Comparison of ENCODE assay signal across 8 cellular contexts in the genomic region with DNA sequence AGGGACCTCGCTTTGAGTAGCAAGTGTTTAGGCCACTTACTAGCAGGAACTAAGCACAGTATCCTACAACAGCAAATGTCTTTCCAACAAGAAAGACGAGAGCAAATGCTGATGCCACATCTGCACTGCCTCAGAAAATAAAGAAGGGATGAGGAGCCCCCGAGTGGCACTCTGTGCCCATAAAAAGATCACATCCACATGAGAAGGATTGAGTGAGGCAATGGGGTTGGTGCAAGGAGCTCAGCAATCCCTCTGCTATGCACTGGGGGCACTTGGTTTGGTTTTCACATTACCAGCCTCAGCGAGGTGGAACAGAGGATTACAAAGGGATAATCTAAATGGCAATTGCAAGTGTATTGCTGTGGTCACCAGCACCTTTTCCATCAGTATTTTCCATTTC.
DNase-seq lines count a peak whose midpoint lies in the region; ATAC-seq and TF ChIP-seq lines count a peak whose summit lies in the region.

No MANE protein-coding gene starts in this region.

- H3K9me3 Mint-ChIP-seq in activated T-cell treated with anti-CD3 and anti-CD28 coated beads, Interleukin-2, amount 50 U/mL, for 4 hours: no peaks in the 10 kb centered on the region
- peaks cover 2% of the 10 kb centered on the region for H3K9me3 Mint-ChIP-seq in activated CD4-positive, alpha-beta memory T cell treated with anti-CD3 and anti-CD28 coated beads, Interleukin-2, amount 10 ng/mL, durations not matched to agents 7 days and 5 days

- no peak overlapping the region for H3K4me3 Mint-ChIP-seq in activated T-cell treated with anti-CD3 and anti-CD28 coated beads, Interleukin-2, amount 50 U/mL, for 4 hours
- no peak overlapping the region for H3K4me3 Mint-ChIP-seq in activated CD4-positive, alpha-beta memory T cell treated with anti-CD3 and anti-CD28 coated beads, Interleukin-2, amount 10 ng/mL, durations not matched to agents 7 days and 5 days

- H3K27me3 Mint-ChIP-seq in activated T-cell treated with anti-CD3 and anti-CD28 coated beads, Interleukin-2, amount 50 U/mL, for 4 hours (ENCODE audit: low read depth): no peaks in the 10 kb centered on the region
- H3K27me3 Mint-ChIP-seq in activated CD4-positive, alpha-beta memory T cell treated with anti-CD3 and anti-CD28 coated beads, Interleukin-2, amount 10 ng/mL, durations not matched to agents 7 days and 5 days: no peaks in the 10 kb centered on the region

- H3K36me3 Mint-ChIP-seq in activated T-cell treated with anti-CD3 and anti-CD28 coated beads, Interleukin-2, amount 50 U/mL, for 4 hours (ENCODE audit: insufficient read depth): no peaks in the 10 kb centered on the region
- no peaks in the 10 kb centered on the region for H3K36me3 Mint-ChIP-seq in activated CD4-positive, alpha-beta memory T cell treated with anti-CD3 and anti-CD28 coated beads, Interleukin-2, amount 10 ng/mL, durations not matched to agents 7 days and 5 days (ENCODE audit: low read depth)

- ATAC-seq in GM18511 (IDR thresholded peaks at IDR 0.05; ENCODE audit: unreplicated experiment) (peak; percentile 71), GM21576 (IDR thresholded peaks at IDR 0.05; ENCODE audit: unreplicated experiment) (no peak)
- no peak for ATAC-seq in activated T-cell treated with anti-CD3 and anti-CD28 coated beads, Interleukin-2, amount 50 U/mL, for 4 hours

- peak; percentile 58 for DNase-seq in AG10803 (ENCODE audit: low read depth)
- DNase-seq in NCI-H510A treated with DMSO at 0.1 percent for 48 hours (lab: John Stamatoyannopoulos, UW): peak; percentile 4
- DNase-seq in epithelial cell of proximal tubule (ENCODE audit: low read depth): no peak
- no peak for DNase-seq in activated T-cell treated with anti-CD3 and anti-CD28 coated beads, Interleukin-2, amount 50 U/mL, for 4 hours
- no peak for DNase-seq in activated CD4-positive, alpha-beta memory T cell treated with anti-CD3 and anti-CD28 coated beads, Interleukin-2, amount 10 ng/mL, durations not matched to agents 7 days and 5 days
- no peak for DNase-seq in activated naive CD4-positive, alpha-beta T cell treated with anti-CD3 and anti-CD28 coated beads, Interleukin-2, amount 50 U/mL, for 16 hours

- H3K4me3 ChIP-seq in AG10803 (ENCODE audit: low read length) (no peak overlapping the region), epithelial cell of proximal tubule (ENCODE audit: low read depth, low read length) (no peak overlapping the region)

- POLR2A ChIA-PET in activated CD4-positive, alpha-beta memory T cell treated with anti-CD3 and anti-CD28 coated beads, Interleukin-2, amount 10 ng/mL, durations not matched to agents 7 days and 5 days (lab: Charles Lee): no interaction called here

- CTCF ChIA-PET in activated CD4-positive, alpha-beta memory T cell treated with anti-CD3 and anti-CD28 coated beads, Interleukin-2, amount 10 ng/mL, durations not matched to agents 7 days and 5 days (lab: Charles Lee): no interaction called here

- no peaks in the 10 kb centered on the region for H3K4me1 Mint-ChIP-seq in activated T-cell treated with anti-CD3 and anti-CD28 coated beads, Interleukin-2, amount 50 U/mL, for 4 hours (ENCODE audit: low read depth)
- H3K4me1 Mint-ChIP-seq in activated CD4-positive, alpha-beta memory T cell treated with anti-CD3 and anti-CD28 coated beads, Interleukin-2, amount 10 ng/mL, durations not matched to agents 7 days and 5 days: no peaks in the 10 kb centered on the region

- peak; percentile 46 for TF ChIP-seq CTCF in AG10803 (conservative IDR thresholded peaks at IDR 0.05; ENCODE audit: low read length)
- peak; percentile 40 for TF ChIP-seq CTCF in epithelial cell of proximal tubule (conservative IDR thresholded peaks at IDR 0.05; ENCODE audit: low read depth, low read length)

- no peak overlapping the region for H3K27ac Mint-ChIP-seq in activated CD4-positive, alpha-beta memory T cell treated with anti-CD3 and anti-CD28 coated beads, Interleukin-2, amount 10 ng/mL, durations not matched to agents 7 days and 5 days

Comparison
In these comparisons a context has a peak if more than half of its experiments do, and no peak if none do; other contexts are left out.
1. DNase-seq: peak in AG10803 (single experiment) and NCI-H510A treated with DMSO at 0.1 percent for 48 hours (single experiment); none in epithelial cell of proximal tubule (single experiment), activated T-cell treated with anti-CD3 and anti-CD28 coated beads, Interleukin-2, amount 50 U/mL, for 4 hours (single experiment), activated CD4-positive, alpha-beta memory T cell treated with anti-CD3 and anti-CD28 coated beads, Interleukin-2, amount 10 ng/mL, durations not matched to agents 7 days and 5 days (single experiment) and activated naive CD4-positive, alpha-beta T cell treated with anti-CD3 and anti-CD28 coated beads, Interleukin-2, amount 50 U/mL, for 16 hours (single experiment).